14 cellular contexts compared by ENCODE assay signal in the genomic region with DNA sequence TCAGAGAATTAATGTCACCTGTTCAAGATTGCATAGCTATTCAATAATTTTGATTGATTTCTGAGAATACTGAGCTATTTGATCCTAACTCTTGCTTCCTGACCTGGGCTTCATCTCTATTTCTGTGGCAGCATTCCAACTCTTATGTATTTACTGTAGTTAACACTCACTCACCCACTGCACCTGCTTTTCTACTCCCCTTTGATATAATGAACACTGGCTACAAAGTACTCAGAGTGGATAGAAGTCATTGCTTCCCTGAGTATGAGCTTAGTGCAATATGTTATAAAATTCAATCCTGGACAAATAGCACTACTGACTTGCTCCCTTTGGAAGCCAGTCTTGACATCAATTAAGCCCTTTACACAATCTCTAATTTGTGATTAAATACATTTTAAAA.
"Had no signal": no experiment of that assay in that cellular context is flagged by ENCODE, and none has a peak within 500 bp of the region (broad histone marks: within the 10 kb centered on the region; RNA-seq: fewer than 3 reads in every experiment).

No MANE protein-coding gene starts in this region.

- DNase-seq: activated naive CD4-positive, alpha-beta T cell; activated naive CD8-positive, alpha-beta T cell treated with anti-CD3 and anti-CD28 coated beads, Interleukin-2, amount 10 ng/mL, durations not matched to agents 7 days and 5 days; activated T-cell treated with anti-CD3 and anti-CD28 coated beads for 4 hours; central memory CD4-positive, alpha-beta T cell; colonic mucosa; esophagus squamous epithelium; hippocampal formation; left lung; mammary epithelial cell; naive thymus-derived CD4-positive, alpha-beta T cell; pancreas; stimulated activated CD4-positive, alpha-beta T cell treated with anti-CD3 and anti-CD28 coated beads, Interleukin-1b, Interleukin-23, amount 100 ng/mL, for 48 hours; stomach had no signal

- ATAC-seq: activated CD4-positive, CD25-positive, alpha-beta regulatory T cell treated with anti-CD3 and anti-CD28 coated beads, Interleukin-2, amount 50 U/mL, for 24 hours; left lung; naive thymus-derived CD4-positive, alpha-beta T cell; pancreas had no signal
